1 cellular context compared by ENCODE assay signal in the genomic region with DNA sequence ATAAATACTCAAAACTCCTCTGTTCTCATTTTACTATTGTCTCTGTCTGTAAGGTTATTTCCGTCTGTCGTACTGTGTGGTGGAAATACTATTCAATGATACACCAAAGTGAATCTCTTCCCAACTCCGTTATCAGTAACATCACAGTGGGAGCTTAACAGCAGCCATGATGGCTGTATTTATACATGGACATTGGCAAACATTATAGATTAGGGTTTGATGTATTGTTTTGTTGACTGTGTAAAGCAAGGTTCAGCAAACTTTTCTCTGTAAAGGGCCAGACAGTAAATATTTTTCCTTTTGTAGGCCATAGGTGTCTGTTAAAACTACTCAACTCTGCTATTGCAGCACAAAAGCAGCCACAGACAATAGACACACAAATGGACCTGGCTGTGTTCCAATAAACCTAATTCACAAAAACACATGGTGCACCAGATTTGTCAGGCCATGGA.
TF ChIP-seq lines count a peak whose summit lies in the region.

No MANE protein-coding gene starts in this region.

TF ChIP-seq in SK-N-SH treated with all-trans-retinoic acid at 6 μM for 48 hours, 23 proteins besides CTCF, POLR2A, EP300 and RAD21 (continued from another document):
- no peak for TF ChIP-seq ZNF8 (CRISPR knock-in tag; IDR thresholded peaks at IDR 0.05)
- TF ChIP-seq CSDC2 (CRISPR knock-in tag; IDR thresholded peaks at IDR 0.05), result no peak
- TF ChIP-seq, protein P1, sequence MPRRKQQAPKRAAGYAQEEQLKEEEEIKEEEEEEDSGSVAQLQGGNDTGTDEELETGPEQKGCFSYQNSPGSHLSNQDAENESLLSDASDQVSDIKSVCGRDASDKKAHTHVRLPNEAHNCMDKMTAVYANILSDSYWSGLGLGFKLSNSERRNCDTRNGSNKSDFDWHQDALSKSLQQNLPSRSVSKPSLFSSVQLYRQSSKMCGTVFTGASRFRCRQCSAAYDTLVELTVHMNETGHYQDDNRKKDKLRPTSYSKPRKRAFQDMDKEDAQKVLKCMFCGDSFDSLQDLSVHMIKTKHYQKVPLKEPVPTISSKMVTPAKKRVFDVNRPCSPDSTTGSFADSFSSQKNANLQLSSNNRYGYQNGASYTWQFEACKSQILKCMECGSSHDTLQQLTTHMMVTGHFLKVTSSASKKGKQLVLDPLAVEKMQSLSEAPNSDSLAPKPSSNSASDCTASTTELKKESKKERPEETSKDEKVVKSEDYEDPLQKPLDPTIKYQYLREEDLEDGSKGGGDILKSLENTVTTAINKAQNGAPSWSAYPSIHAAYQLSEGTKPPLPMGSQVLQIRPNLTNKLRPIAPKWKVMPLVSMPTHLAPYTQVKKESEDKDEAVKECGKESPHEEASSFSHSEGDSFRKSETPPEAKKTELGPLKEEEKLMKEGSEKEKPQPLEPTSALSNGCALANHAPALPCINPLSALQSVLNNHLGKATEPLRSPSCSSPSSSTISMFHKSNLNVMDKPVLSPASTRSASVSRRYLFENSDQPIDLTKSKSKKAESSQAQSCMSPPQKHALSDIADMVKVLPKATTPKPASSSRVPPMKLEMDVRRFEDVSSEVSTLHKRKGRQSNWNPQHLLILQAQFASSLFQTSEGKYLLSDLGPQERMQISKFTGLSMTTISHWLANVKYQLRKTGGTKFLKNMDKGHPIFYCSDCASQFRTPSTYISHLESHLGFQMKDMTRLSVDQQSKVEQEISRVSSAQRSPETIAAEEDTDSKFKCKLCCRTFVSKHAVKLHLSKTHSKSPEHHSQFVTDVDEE (CRISPR knock-in tag; IDR thresholded peaks at IDR 0.05), result no peak
